ENCODE assay signal across 12 cellular contexts in the genomic region with DNA sequence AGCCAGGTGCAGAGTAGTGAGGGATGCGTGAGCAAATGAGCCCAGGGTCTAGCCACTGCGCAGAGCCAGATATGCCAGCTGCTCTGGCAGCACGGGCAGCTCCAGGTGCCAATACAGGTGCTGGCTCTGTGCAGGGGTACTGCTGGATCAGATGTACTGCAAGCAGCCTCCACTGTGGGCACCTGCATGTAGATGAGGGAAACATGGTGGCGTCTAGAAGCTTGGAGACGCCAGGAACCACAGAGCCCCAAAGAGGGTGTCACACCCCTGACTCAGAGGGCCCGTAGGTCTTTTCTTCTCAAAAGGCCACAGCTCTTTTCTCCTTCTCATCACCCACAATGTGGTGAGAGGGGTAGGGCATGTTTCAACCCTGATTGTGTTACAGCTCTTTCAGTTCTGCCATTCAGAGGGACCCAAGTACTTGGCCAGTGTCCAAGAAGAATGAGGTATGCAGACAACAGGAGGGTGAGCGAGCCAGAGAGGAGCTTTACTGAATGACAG.
DNase-seq lines count a peak whose midpoint lies in the region; ATAC-seq and TF ChIP-seq lines count a peak whose summit lies in the region.
"Had no signal": no experiment of that assay in that cellular context is flagged by ENCODE, and none has a peak within 500 bp of the region (broad histone marks: within the 10 kb centered on the region; RNA-seq: fewer than 3 reads in every experiment).

No MANE protein-coding gene starts in this region.

- peaks cover 15 to 26% of the 10 kb centered on the region in 2 donors for H3K4me1 Mint-ChIP-seq in immature natural killer cell

- DNase-seq in GDM1 (lab: John Stamatoyannopoulos, UW), result peak; percentile 48
- DNase-seq in NCI-H510A (lab: John Stamatoyannopoulos, UW), result peak; percentile 90
- DNase-seq in immature natural killer cell, result peak; percentile 59 to 80 (median 71)
- DNase-seq in SKM-1 treated with dmso at 0.1 percent for 144 hours (lab: John Stamatoyannopoulos, UW; ENCODE audit: unreplicated experiment), result no peak
- DNase-seq in right lobe of liver, result no peak
- DNase-seq: hippocampal formation, NCI-H2029 had no signal

- no peaks in the 10 kb centered on the region for H3K9me3 ChIP-seq in right lobe of liver

- H3K4me3 Mint-ChIP-seq in immature natural killer cell, result peak overlapping the region; percentile 7 to 69 (median 13)
- H3K4me3 Mint-ChIP-seq: mesothelial cell of epicardium; T-helper 1 cell treated with Interleukin-12 subunit alpha and Interleukin-12 subunit beta and Interleukin-4 antibody, amounts not matched to agents 30 μg/mL and 1 μg/mL, for 36 hours had no signal

- no peaks in the 10 kb centered on the region for H3K27me3 ChIP-seq in right lobe of liver

- no peak overlapping the region for H3K4me3 ChIP-seq in right lobe of liver

- no peak for TF ChIP-seq CTCF in right lobe of liver (IDR thresholded peaks at IDR 0.05)

- H3K27me3 Mint-ChIP-seq in immature natural killer cell (ENCODE audit: low read depth in 3 of 3), result no peaks in the 10 kb centered on the region

- no peak overlapping the region for H3K27ac ChIP-seq in right lobe of liver

- H3K36me3 ChIP-seq in right lobe of liver, result no peaks in the 10 kb centered on the region

- H3K4me1 ChIP-seq in right lobe of liver, result no peaks in the 10 kb centered on the region

- H3K36me3 Mint-ChIP-seq in immature natural killer cell, result no peaks in the 10 kb centered on the region
- H3K36me3 Mint-ChIP-seq: mesothelial cell of epicardium had no signal

- 32% methylated on average over 5 of the region's 7 CpGs for WGBS in right lobe of liver (ENCODE audit: insufficient coverage, low coverage, low lambda C conversion rate, missing lambda C conversion rate)

- no peaks in the 10 kb centered on the region for H3K9me3 Mint-ChIP-seq in immature natural killer cell
- H3K9me3 Mint-ChIP-seq: mesothelial cell of epicardium; T-helper 1 cell treated with Interleukin-12 subunit alpha and Interleukin-12 subunit beta and Interleukin-4 antibody, amounts not matched to agents 30 μg/mL and 1 μg/mL, for 36 hours had no signal

- intact Hi-C loops in right lobe of liver (cut with DNase I), result no loop called here

- H3K27ac Mint-ChIP-seq in immature natural killer cell, result peak overlapping the region; percentile 56 to 84 (median 74)
- H3K27ac Mint-ChIP-seq: mesothelial cell of epicardium; T-helper 1 cell treated with Interleukin-12 subunit alpha and Interleukin-12 subunit beta and Interleukin-4 antibody, amounts not matched to agents 30 μg/mL and 1 μg/mL, for 36 hours had no signal

- TF ChIP-seq POLR2A in right lobe of liver (IDR thresholded peaks at IDR 0.05), result no peak

- ATAC-seq in HG03432 (IDR thresholded peaks at IDR 0.05; ENCODE audit: unreplicated experiment) (peak; percentile 56), GM19351 (IDR thresholded peaks at IDR 0.05; ENCODE audit: unreplicated experiment) (no peak), right lobe of liver (no peak)
- ATAC-seq: right cardiac atrium had no signal

Comparison
In these comparisons a context has a peak if more than half of its experiments do, and no peak if none do; other contexts are left out.
1. DNase-seq: peak in GDM1 (single experiment), NCI-H510A (single experiment) and immature natural killer cell (3 of 3); none in SKM-1 treated with dmso at 0.1 percent for 144 hours (single experiment) and right lobe of liver (0 of 3).